In the genomic region with DNA sequence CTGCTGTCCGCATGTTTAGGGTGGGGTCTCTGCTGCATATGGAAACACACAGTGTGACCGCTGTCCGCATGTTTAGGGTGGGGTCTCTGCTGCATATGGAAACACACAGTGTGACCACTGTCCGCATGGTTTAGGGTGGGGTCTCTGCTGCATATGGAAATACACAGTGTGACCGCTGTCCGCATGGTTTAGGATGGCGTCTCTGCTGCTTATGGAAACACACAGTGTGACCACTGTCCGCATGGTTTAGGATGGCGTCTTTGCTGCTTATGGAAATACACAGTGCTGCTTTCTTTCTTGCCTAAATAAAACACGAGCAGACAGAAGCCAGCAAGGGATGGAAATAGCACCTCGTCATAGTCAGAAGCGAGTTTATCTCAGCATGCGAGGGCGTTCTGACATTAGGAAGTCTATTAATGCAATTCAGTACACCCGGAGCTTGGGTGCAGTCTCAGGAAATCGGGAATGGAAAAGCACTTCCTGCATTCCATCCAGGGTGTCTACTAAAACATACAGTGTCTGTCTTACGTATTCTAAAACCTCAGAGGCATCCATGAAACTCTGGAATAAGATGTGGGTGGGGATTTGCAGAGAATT, we compare ENCODE assay signal across 10 cellular contexts. TPM values are rescaled to one million over a fixed set of nuclear protein-coding genes. Genes with fewer than 3 reads are reported as not detected.
DNase-seq lines count a peak whose midpoint lies in the region; ATAC-seq, FAIRE-seq and TF ChIP-seq lines count a peak whose summit lies in the region.
"Had no signal": no experiment of that assay in that cellular context is flagged by ENCODE, and none has a peak within 500 bp of the region (broad histone marks: within the 10 kb centered on the region; RNA-seq: fewer than 3 reads in every experiment).

No MANE protein-coding gene starts in this region.

- H3K27me3 ChIP-seq in brain microvascular endothelial cell (replicated peaks) (peaks cover 1% of the 10 kb centered on the region), keratinocyte (ENCODE audit: control insufficient read depth, extremely low read depth, insufficient read depth, low read length) (peaks cover 14% of the 10 kb centered on the region)

- H3K4me3 ChIP-seq in brain microvascular endothelial cell (ENCODE audit: low read depth, low read length), result no peak overlapping the region
- H3K4me3 ChIP-seq in keratinocyte (ENCODE audit: control insufficient read depth in 2 of 3, extremely low read depth in 1 of 3, insufficient read depth in 2 of 3, low read depth in 1 of 3, low read length in 3 of 3), result no peak overlapping the region

- H3K9me1 ChIP-seq in keratinocyte (ENCODE audit: control insufficient read depth, extremely low read depth, insufficient read depth, low read length), result no peaks in the 10 kb centered on the region

- peak overlapping the region; percentile 24 for H3K4me2 ChIP-seq in keratinocyte (ENCODE audit: control insufficient read depth, extremely low read depth, insufficient read depth, low read depth, low read length)

- H3K4me1 ChIP-seq in keratinocyte (ENCODE audit: control insufficient read depth, extremely low read depth, insufficient read depth, low read length), result no peaks in the 10 kb centered on the region

- dilution Hi-C loops in keratinocyte (cut with MboI; ENCODE audit: extremely low pct_ligation_motif_present, low sequenced_read_pairs), result no loop called here

- in situ Hi-C loops in brain microvascular endothelial cell (cut with HindIII; ENCODE audit: low pct_ligation_motif_present, low sequenced_read_pairs), result no loop called here

- no peaks in the 10 kb centered on the region for H4K20me1 ChIP-seq in keratinocyte (ENCODE audit: control insufficient read depth, extremely low read depth, insufficient read depth, low read length)

- ATAC-seq in SK-N-SH treated with all-trans-retinoic acid at 6 μM for 48 hours, result no peak; the same call in 2 of the 3 replicates
- ATAC-seq: sciatic nerve had no signal

- TF ChIP-seq CTCF in brain microvascular endothelial cell (IDR thresholded peaks at IDR 0.05; ENCODE audit: low read depth, low read length, missing control alignments) (no peak), keratinocyte (optimal IDR thresholded peaks at IDR 0.05 in 1 of 3, IDR thresholded peaks at IDR 0.05 in 1 of 3, conservative IDR thresholded peaks at IDR 0.05 in 1 of 3; ENCODE audit: extremely low read depth in 1 of 3, insufficient read depth in 2 of 3, low read length in 3 of 3) (no peak)

- no peaks in the 10 kb centered on the region for H3K9me3 ChIP-seq in keratinocyte (ENCODE audit: control insufficient read depth, low read depth, low read length)

- peak; percentile 43 for FAIRE-seq in keratinocyte (lab: Jason Lieb, UNC)

- peak overlapping the region; percentile 68 for H2AFZ ChIP-seq in keratinocyte (ENCODE audit: control insufficient read depth, low read length)

- H3K9ac ChIP-seq in keratinocyte (ENCODE audit: control insufficient read depth, extremely low read depth, insufficient read depth, low read length), result no peak overlapping the region

- H3K36me3 ChIP-seq in brain microvascular endothelial cell (replicated peaks) (no peaks in the 10 kb centered on the region), keratinocyte (ENCODE audit: control insufficient read depth in 2 of 2, extremely low read depth in 1 of 2, insufficient read depth in 2 of 2, low read length in 2 of 2) (no peaks in the 10 kb centered on the region)

- no peaks in the 10 kb centered on the region for H3K79me2 ChIP-seq in keratinocyte (ENCODE audit: control insufficient read depth, insufficient read depth, low read length)

- H3K27ac ChIP-seq in brain microvascular endothelial cell (no peak overlapping the region), keratinocyte (ENCODE audit: control insufficient read depth, insufficient read depth, low read length) (no peak overlapping the region)

- DNase-seq in AG20443 (ENCODE audit: low spot score) (peak; percentile 45), HCEC 1CT (peak; percentile 43), brain microvascular endothelial cell (peak; percentile 49), keratinocyte (ENCODE audit: low read depth, low spot score) (no peak), NCI-H1417 treated with DMSO at 0.1 percent for 48 hours (lab: John Stamatoyannopoulos, UW) (no peak), NCI-H2171 treated with DMSO at 0.1 percent for 48 hours (lab: John Stamatoyannopoulos, UW) (no peak), NCI-H2029 treated with DMSO at 0.1 percent for 48 hours (lab: John Stamatoyannopoulos, UW) (no peak)
- DNase-seq: NCI-H524 treated with DMSO at 0.1 percent for 48 hours had no signal

TF ChIP-seq in SK-N-SH treated with all-trans-retinoic acid at 6 μM for 48 hours, 23 proteins besides CTCF, POLR2A, EP300 and RAD21:
- TF ChIP-seq ISL1 (CRISPR knock-in tag; IDR thresholded peaks at IDR 0.05) (no peak), ESRRG (CRISPR knock-in tag; IDR thresholded peaks at IDR 0.05) (no peak)

RNA-seq across cellular contexts. Expression of gene TOLLIP, which starts 32.6 kb away (rescaled TPM):
- polyA plus RNA-seq in keratinocyte, result 40.2 to 89.3 TPM (median 73.8 TPM) in 3 replicates
- polyA plus RNA-seq in keratinocyte (2011; ENCODE audit: low read depth), result 42.4 TPM
- 59.4 and 104 TPM in 2 replicates for polyA plus RNA-seq in keratinocyte (2011; cell fraction: cytosol; rRNA removed)
- polyA plus RNA-seq in keratinocyte (2011; cell fraction: nucleus; rRNA removed), result 61.6 and 80.3 TPM in 2 replicates
- polyA plus RNA-seq in keratinocyte (2012; ENCODE audit: low replicate concordance), result 67.5 and 77.7 TPM in 2 replicates
- polyA minus RNA-seq in keratinocyte, result 69.0 to 167 TPM (median 81.6 TPM) in 3 replicates
- 104 TPM for polyA minus RNA-seq in keratinocyte (2011; cell fraction: cytosol; rRNA and poly(A)+ RNA removed)
- 34.6 and 41.6 TPM in 2 replicates for polyA minus RNA-seq in keratinocyte (2011; cell fraction: nucleus; rRNA and poly(A)+ RNA removed)

RNA-seq across cellular contexts. Expression of gene BRSK2, which starts 47.7 kb away (rescaled TPM):
- 0.09 to 0.85 TPM (median 0.20 TPM) in 3 replicates for polyA plus RNA-seq in keratinocyte
- not detected for polyA plus RNA-seq in keratinocyte (2011; ENCODE audit: low read depth)
- polyA plus RNA-seq in keratinocyte (2011; cell fraction: cytosol; rRNA removed), result 0.30 and 0.48 TPM in 2 replicates
- polyA plus RNA-seq in keratinocyte (2011; cell fraction: nucleus; rRNA removed), result 0.88 and 3.0 TPM in 2 replicates
- 0.24 and 0.37 TPM in 2 replicates for polyA plus RNA-seq in keratinocyte (2012; ENCODE audit: low replicate concordance)
- polyA minus RNA-seq in keratinocyte, result 0.20 to 1.9 TPM (median 0.42 TPM) in 3 replicates
- not detected for polyA minus RNA-seq in keratinocyte (2011; cell fraction: cytosol; rRNA and poly(A)+ RNA removed)
- polyA minus RNA-seq in keratinocyte (2011; cell fraction: nucleus; rRNA and poly(A)+ RNA removed), result 0.21 and 0.39 TPM in 2 replicates

Comparison
In these comparisons a context has a peak if more than half of its experiments do, and no peak if none do; other contexts are left out.
1. DNase-seq: peak in AG20443 (single experiment), HCEC 1CT (single experiment) and brain microvascular endothelial cell (single experiment); none in keratinocyte (single experiment), NCI-H1417 treated with DMSO at 0.1 percent for 48 hours (single experiment), NCI-H2171 treated with DMSO at 0.1 percent for 48 hours (single experiment) and NCI-H2029 treated with DMSO at 0.1 percent for 48 hours (single experiment).